Comparison of ENCODE assay signal across 8 cellular contexts in the genomic region with DNA sequence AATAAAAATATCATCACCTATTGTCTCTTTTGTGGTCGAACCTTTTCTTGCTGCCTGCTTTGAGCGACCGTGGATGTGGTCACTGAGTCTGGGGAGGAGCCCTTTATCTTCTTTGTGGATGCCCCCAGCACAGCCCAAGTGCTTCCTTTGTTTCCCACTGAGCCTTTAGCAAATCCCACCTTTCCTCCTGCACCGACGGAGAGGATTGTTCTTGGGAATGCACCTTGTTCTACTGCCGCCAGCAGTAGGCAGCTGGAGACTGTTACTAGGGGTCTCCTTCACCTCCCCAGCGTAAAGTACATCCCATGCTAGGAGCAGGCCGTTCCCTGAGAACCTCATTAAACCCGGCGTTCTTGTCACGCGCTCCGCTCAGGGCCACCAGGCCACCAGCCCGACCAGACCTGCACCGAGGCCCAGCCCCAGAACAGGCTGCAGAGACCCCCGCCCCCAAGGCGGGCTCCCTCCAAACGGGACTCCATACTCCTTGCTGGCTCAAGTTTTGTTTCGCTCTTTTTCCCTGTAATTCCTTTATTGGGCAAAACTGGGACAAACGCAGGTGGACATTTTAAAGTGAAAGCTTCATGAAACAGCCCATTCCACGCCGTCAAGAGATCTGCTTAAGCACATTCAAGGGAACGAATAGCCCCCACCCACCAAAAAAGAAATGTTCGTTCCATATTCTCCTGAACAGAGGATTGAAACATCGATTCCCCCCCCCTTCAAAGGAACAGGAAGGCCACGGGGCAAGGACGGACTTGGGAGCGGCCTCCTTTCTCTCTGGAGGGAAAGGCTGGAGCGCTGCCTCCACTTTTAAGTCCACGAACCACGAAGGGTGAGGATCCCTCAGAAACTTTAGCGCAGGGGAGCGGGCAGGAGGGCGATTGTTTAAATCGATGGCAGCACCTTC. TPM values are rescaled to one million over a fixed set of nuclear protein-coding genes. Genes with fewer than 3 reads are reported as not detected.
DNase-seq lines count a peak whose midpoint lies in the region; FAIRE-seq and TF ChIP-seq lines count a peak whose summit lies in the region.

No MANE protein-coding gene starts in this region.

- H3K36me3 ChIP-seq in HUES64 (ENCODE audit: insufficient read depth, low read length) (peaks cover 32% of the 10 kb centered on the region), astrocyte (ENCODE audit: insufficient read depth, low read length) (peaks cover 24% of the 10 kb centered on the region), hepatocyte (replicated peaks; ENCODE audit: insufficient read depth, low read depth) (peaks cover 12% of the 10 kb centered on the region), prostate gland (peaks cover 0 to 2% of the 10 kb centered on the region in 2 donors)

- peak overlapping the region; percentile 93 for H2AFZ ChIP-seq in astrocyte (ENCODE audit: low read depth, low read length)
- H2AFZ ChIP-seq in hepatocyte: peak overlapping the region; percentile 72

- intact Hi-C loops in prostate gland (cut with DNase I): no loop called here

- TF ChIP-seq POLR2A in Raji (IDR thresholded peaks at IDR 0.05; ENCODE audit: insufficient read depth, low read depth, low read length) (peak; percentile 59; the same call in 1 of the 2 replicates), prostate gland (IDR thresholded peaks at IDR 0.05) (no peak)

- H4K20me1 ChIP-seq in astrocyte (ENCODE audit: insufficient read depth, low read length) (peaks cover 38% of the 10 kb centered on the region), hepatocyte (ENCODE audit: insufficient read depth, poor library complexity, severe bottlenecking) (peaks cover 37% of the 10 kb centered on the region)

- no peak for FAIRE-seq in astrocyte (lab: Jason Lieb, UNC)

- 2% methylated on average over 35 of the region's 35 CpGs for WGBS in HUES64
- 4% methylated on average over 35 of the region's 35 CpGs for WGBS in hepatocyte (ENCODE audit: low lambda C conversion rate, missing lambda C conversion rate)
- 1% methylated on average over 34 of the region's 35 CpGs for WGBS in prostate gland

- H3K27ac ChIP-seq in HUES64 (ENCODE audit: low read depth, low read length) (peak overlapping the region; percentile 100), astrocyte (ENCODE audit: low read depth, low read length) (peak overlapping the region; percentile 99), hepatocyte (peak overlapping the region; percentile 99), prostate gland (peak overlapping the region; percentile 98)

- H3K9me2 ChIP-seq in hepatocyte (replicated peaks; ENCODE audit: insufficient read depth): no peaks in the 10 kb centered on the region

- H3K9me3 ChIP-seq in HUES64 (ENCODE audit: insufficient read depth, low read depth, low read length) (peaks cover 5% of the 10 kb centered on the region; the same call in 1 of the 2 replicates), astrocyte (ENCODE audit: insufficient read depth, low read depth, low read length) (no peaks in the 10 kb centered on the region), hepatocyte (ENCODE audit: low read depth) (no peaks in the 10 kb centered on the region), prostate gland (no peaks in the 10 kb centered on the region)

- peak overlapping the region; percentile 98 for H3K27ac Mint-ChIP-seq in astrocyte (ENCODE audit: unreplicated experiment)

- H3K79me2 ChIP-seq in astrocyte (ENCODE audit: insufficient read depth, low read length) (peaks cover 57% of the 10 kb centered on the region), hepatocyte (peaks cover 58% of the 10 kb centered on the region)

- no peaks in the 10 kb centered on the region for H3K9me3 Mint-ChIP-seq in astrocyte (ENCODE audit: unreplicated experiment)

- H3K4me3 Mint-ChIP-seq in astrocyte (ENCODE audit: unreplicated experiment): peak overlapping the region; percentile 91

- peak; percentile 38 for DNase-seq in DMS153 treated with DMSO at 0.1 percent for 48 hours (lab: John Stamatoyannopoulos, UW; ENCODE audit: unreplicated experiment)
- no peak for DNase-seq in astrocyte (ENCODE audit: low read depth)
- peak; percentile 76 for DNase-seq in hepatocyte (ENCODE audit: low spot score)
- peak; percentile 75 for DNase-seq in prostate gland (ENCODE audit: low spot score)
- no peak for DNase-seq in cerebellar nuclear complex (lab: John Stamatoyannopoulos, UW)
- DNase-seq in NCI-H2196 treated with DMSO at 0.1 percent for 48 hours (lab: John Stamatoyannopoulos, UW; ENCODE audit: unreplicated experiment): no peak

- H3K27me3 ChIP-seq in HUES64 (ENCODE audit: insufficient read depth, low read length) (no peaks in the 10 kb centered on the region), astrocyte (ENCODE audit: insufficient read depth, low read length) (no peaks in the 10 kb centered on the region), hepatocyte (no peaks in the 10 kb centered on the region), prostate gland (replicated peaks; ENCODE audit: insufficient read depth) (no peaks in the 10 kb centered on the region)

- H3K4me1 ChIP-seq in HUES64 (ENCODE audit: insufficient read depth, low read length) (peaks cover 32% of the 10 kb centered on the region; the same call in 1 of the 2 replicates), astrocyte (ENCODE audit: insufficient read depth, low read length) (peaks cover 32% of the 10 kb centered on the region), hepatocyte (ENCODE audit: insufficient read depth) (peaks cover 41% of the 10 kb centered on the region), prostate gland (replicated peaks) (peaks cover 8% of the 10 kb centered on the region)

- no peak for TF ChIP-seq CTCF in astrocyte (IDR thresholded peaks at IDR 0.05; ENCODE audit: insufficient read depth, low read depth, low read length)
- TF ChIP-seq CTCF in hepatocyte (IDR thresholded peaks at IDR 0.05; ENCODE audit: poor library complexity): no peak
- TF ChIP-seq CTCF in prostate gland (IDR thresholded peaks at IDR 0.05): peak in 1 of 4 experiments; percentile 34

- H3K9ac ChIP-seq in HUES64 (ENCODE audit: low read depth, low read length): peak overlapping the region; percentile 100
- peak overlapping the region; percentile 99 for H3K9ac ChIP-seq in astrocyte (ENCODE audit: low read length)

- H3K4me3 ChIP-seq in HUES64 (ENCODE audit: low read length) (peak overlapping the region; percentile 99), astrocyte (ENCODE audit: insufficient read depth, low read depth, low read length) (peak overlapping the region; percentile 99), hepatocyte (peak overlapping the region; percentile 89), prostate gland (peak overlapping the region; percentile 88 to 90)

- H3K4me1 Mint-ChIP-seq in astrocyte (ENCODE audit: low read depth, unreplicated experiment): peaks cover 29% of the 10 kb centered on the region

- H3K36me3 Mint-ChIP-seq in astrocyte (ENCODE audit: low read depth, unreplicated experiment): peaks cover 18% of the 10 kb centered on the region

- H3K4me2 ChIP-seq in astrocyte (ENCODE audit: low read length) (peak overlapping the region; percentile 97), hepatocyte (peak overlapping the region; percentile 94)

- H3K27me3 Mint-ChIP-seq in astrocyte (ENCODE audit: low read depth, unreplicated experiment): no peaks in the 10 kb centered on the region

RNA-seq across cellular contexts. Expression of a gene that starts 1.1 kb away (rescaled TPM):
- 253 TPM for polyA plus RNA-seq in HUES64 (2013, experiment 1 of 2)
- polyA plus RNA-seq in HUES64 (2013, experiment 2 of 2): 205 TPM
- 175 and 180 TPM in 2 replicates for total RNA-seq in astrocyte
- total RNA-seq in hepatocyte: 202 and 252 TPM in 2 replicates
- polyA plus RNA-seq in hepatocyte: 379 and 465 TPM in 2 replicates
- total RNA-seq in prostate gland: 100 to 1,000 TPM; 103 to 134 TPM

RNA-seq across cellular contexts. Expression of a gene that starts 23.4 kb away (rescaled TPM):
- polyA plus RNA-seq in HUES64 (2013, experiment 1 of 2): 25.0 TPM
- 25.9 TPM for polyA plus RNA-seq in HUES64 (2013, experiment 2 of 2)
- total RNA-seq in astrocyte: 79.0 and 94.6 TPM in 2 replicates
- total RNA-seq in hepatocyte: 64.5 and 82.5 TPM in 2 replicates
- polyA plus RNA-seq in hepatocyte: 66.1 and 73.5 TPM in 2 replicates
- 10 to 100 TPM; 17.8 to 52.7 TPM for total RNA-seq in prostate gland

RNA-seq across cellular contexts. Expression of a gene that starts 39.5 kb away (rescaled TPM):
- polyA plus RNA-seq in HUES64 (2013, experiment 1 of 2): 47.2 TPM
- 42.2 TPM for polyA plus RNA-seq in HUES64 (2013, experiment 2 of 2)
- total RNA-seq in astrocyte: 30.6 and 35.3 TPM in 2 replicates
- total RNA-seq in hepatocyte: 50.7 and 70.4 TPM in 2 replicates
- 213 and 240 TPM in 2 replicates for polyA plus RNA-seq in hepatocyte
- total RNA-seq in prostate gland: 100 to 1,000 TPM in 1 of 2 donors, 10 to 100 TPM in 1; 44.4 to 108 TPM

RNA-seq across cellular contexts. Expression of a gene that starts 46.4 kb away (rescaled TPM):
- polyA plus RNA-seq in HUES64 (2013, experiment 1 of 2): 5.3 TPM
- 10.3 TPM for polyA plus RNA-seq in HUES64 (2013, experiment 2 of 2)
- total RNA-seq in astrocyte (17.1 and 17.6 TPM in 2 replicates), hepatocyte (2.1 and 2.7 TPM in 2 replicates), prostate gland (10 to 100 TPM in 1 of 2 donors, 1 to 10 TPM in 1; 8.4 to 27.0 TPM)
- 36.1 TPM in 2 replicates for polyA plus RNA-seq in hepatocyte

RNA-seq across cellular contexts. Expression of a gene that starts 57.7 kb away (rescaled TPM):
- polyA plus RNA-seq in HUES64 (2013, experiment 1 of 2): 99.6 TPM
- polyA plus RNA-seq in HUES64 (2013, experiment 2 of 2): 103 TPM
- total RNA-seq in astrocyte (155 and 176 TPM in 2 replicates), hepatocyte (139 and 159 TPM in 2 replicates), prostate gland (100 to 1,000 TPM; 161 to 201 TPM)
- polyA plus RNA-seq in hepatocyte: 250 and 256 TPM in 2 replicates

Comparison
In these comparisons a context has a peak if more than half of its experiments do, and no peak if none do; other contexts are left out.
1. DNase-seq: peak in DMS153 treated with DMSO at 0.1 percent for 48 hours (single experiment), hepatocyte (single experiment) and prostate gland (single experiment); none in astrocyte (single experiment), cerebellar nuclear complex (0 of 2) and NCI-H2196 treated with DMSO at 0.1 percent for 48 hours (single experiment).
2. Peak in every context shown above with its lines, with median percentiles within 50 percentile points of each other: H3K27ac ChIP-seq and H3K4me3 ChIP-seq.